1 cellular context compared by ENCODE assay signal in the genomic region with DNA sequence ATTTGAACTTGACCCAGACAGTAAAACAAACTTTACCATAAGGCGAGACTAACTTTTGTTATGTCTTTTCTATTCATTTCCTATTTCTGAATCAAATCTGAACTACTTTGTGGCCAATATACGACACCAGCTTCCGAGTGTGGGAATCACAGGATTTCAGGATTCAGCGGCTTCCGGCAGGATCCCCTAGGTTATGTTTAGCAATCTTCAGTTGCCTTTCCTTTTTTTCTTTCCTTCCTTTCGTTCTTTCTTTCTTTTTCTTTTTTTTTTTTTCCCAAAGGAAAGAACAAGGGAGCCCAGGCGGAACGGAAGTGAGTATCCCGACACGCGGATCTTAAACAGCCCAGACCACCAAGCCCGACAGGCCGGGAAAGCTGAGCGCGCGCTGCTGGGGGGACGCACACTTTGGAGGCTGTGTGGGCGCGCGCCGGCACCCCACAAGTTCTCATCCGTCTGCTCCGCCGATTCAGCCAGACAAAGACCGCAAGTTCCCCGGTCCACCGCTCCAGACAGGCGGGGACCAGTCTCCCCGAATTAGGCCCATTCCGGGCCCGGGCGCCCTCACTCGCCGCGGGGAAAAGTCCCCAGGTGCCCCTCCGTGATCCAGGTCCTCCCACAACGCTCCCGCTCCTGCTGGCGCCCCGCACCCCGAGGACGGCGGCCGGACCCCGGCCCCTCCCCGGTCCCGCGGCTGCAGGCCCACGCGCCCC.
TF ChIP-seq lines count a peak whose summit lies in the region.

No MANE protein-coding gene starts in this region.

TF ChIP-seq in HEK293, 187 proteins besides CTCF, POLR2A, EP300 and RAD21 (continued from another document):
- TF ChIP-seq, protein P1, sequence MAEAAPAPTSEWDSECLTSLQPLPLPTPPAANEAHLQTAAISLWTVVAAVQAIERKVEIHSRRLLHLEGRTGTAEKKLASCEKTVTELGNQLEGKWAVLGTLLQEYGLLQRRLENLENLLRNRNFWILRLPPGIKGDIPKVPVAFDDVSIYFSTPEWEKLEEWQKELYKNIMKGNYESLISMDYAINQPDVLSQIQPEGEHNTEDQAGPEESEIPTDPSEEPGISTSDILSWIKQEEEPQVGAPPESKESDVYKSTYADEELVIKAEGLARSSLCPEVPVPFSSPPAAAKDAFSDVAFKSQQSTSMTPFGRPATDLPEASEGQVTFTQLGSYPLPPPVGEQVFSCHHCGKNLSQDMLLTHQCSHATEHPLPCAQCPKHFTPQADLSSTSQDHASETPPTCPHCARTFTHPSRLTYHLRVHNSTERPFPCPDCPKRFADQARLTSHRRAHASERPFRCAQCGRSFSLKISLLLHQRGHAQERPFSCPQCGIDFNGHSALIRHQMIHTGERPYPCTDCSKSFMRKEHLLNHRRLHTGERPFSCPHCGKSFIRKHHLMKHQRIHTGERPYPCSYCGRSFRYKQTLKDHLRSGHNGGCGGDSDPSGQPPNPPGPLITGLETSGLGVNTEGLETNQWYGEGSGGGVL (tag by site-specific recombination; IDR thresholded peaks at IDR 0.05): 0 out of 2 replicates have a peak, but pooled peaks have one; percentile 22
- TF ChIP-seq KLF10 (tag by site-specific recombination; IDR thresholded peaks at IDR 0.05) (peak; percentile 30; the same call in 1 of the 2 replicates), ZBTB17 (tag by site-specific recombination; IDR thresholded peaks at IDR 0.05) (peak; percentile 77), GLIS1 (tag by site-specific recombination; IDR thresholded peaks at IDR 0.05) (peak; percentile 59), ZEB2 (tag by site-specific recombination; IDR thresholded peaks at IDR 0.05) (0 out of 2 replicates have a peak, but pooled peaks have one; percentile 43), PRDM1 (tag by site-specific recombination; IDR thresholded peaks at IDR 0.05) (peak; percentile 82), MYNN (tag by site-specific recombination; IDR thresholded peaks at IDR 0.05; ENCODE audit: borderline replicate concordance) (no peak), GLI4 (tag by site-specific recombination; IDR thresholded peaks at IDR 0.05) (no peak), ZNF112 (tag by site-specific recombination; IDR thresholded peaks at IDR 0.05) (no peak), ZNF211 (tag by site-specific recombination; IDR thresholded peaks at IDR 0.05; ENCODE audit: low read depth) (no peak), ZNF221 (tag by site-specific recombination; IDR thresholded peaks at IDR 0.05; ENCODE audit: borderline replicate concordance) (no peak), ZNF561 (tag by site-specific recombination; IDR thresholded peaks at IDR 0.05; ENCODE audit: borderline replicate concordance) (no peak), TRIM28 (IDR thresholded peaks at IDR 0.05; ENCODE audit: borderline replicate concordance, low read length) (no peak), ZBTB20 (tag by site-specific recombination; IDR thresholded peaks at IDR 0.05) (peak; percentile 33), ZNF830 (tag by site-specific recombination; IDR thresholded peaks at IDR 0.05; ENCODE audit: low read depth) (no peak), ZNF521 (tag by site-specific recombination; IDR thresholded peaks at IDR 0.05) (no peak), ZNF777 (tag by site-specific recombination; IDR thresholded peaks at IDR 0.05; ENCODE audit: borderline replicate concordance) (no peak), ZNF146 (tag by site-specific recombination; IDR thresholded peaks at IDR 0.05) (no peak), ZNF610 (tag by site-specific recombination; IDR thresholded peaks at IDR 0.05; ENCODE audit: borderline replicate concordance) (no peak), HOXD13 (CRISPR knock-in tag; IDR thresholded peaks at IDR 0.05; ENCODE audit: borderline replicate concordance) (no peak), ZBTB48 (tag by site-specific recombination; IDR thresholded peaks at IDR 0.05) (no peak), KLF9 (tag by site-specific recombination; IDR thresholded peaks at IDR 0.05; ENCODE audit: low read depth) (no peak), ZNF248 (tag by site-specific recombination; IDR thresholded peaks at IDR 0.05) (no peak), EGR2 (tag by site-specific recombination; IDR thresholded peaks at IDR 0.05; ENCODE audit: low read depth) (no peak), ZNF76 (tag by site-specific recombination; IDR thresholded peaks at IDR 0.05; ENCODE audit: borderline replicate concordance, low read depth) (no peak), ZNF132 (tag by site-specific recombination; IDR thresholded peaks at IDR 0.05; ENCODE audit: borderline replicate concordance) (no peak), ZNF350 (tag by site-specific recombination; IDR thresholded peaks at IDR 0.05) (no peak), HOXA7 (CRISPR knock-in tag; IDR thresholded peaks at IDR 0.05; ENCODE audit: borderline replicate concordance) (no peak), ZNF341 (tag by site-specific recombination; IDR thresholded peaks at IDR 0.05; ENCODE audit: low read depth) (no peak), IKZF3 (tag by site-specific recombination; IDR thresholded peaks at IDR 0.05) (0 out of 2 replicates have a peak, but pooled peaks have one; percentile 36), GFI1B (tag by site-specific recombination; IDR thresholded peaks at IDR 0.05) (no peak), FEZF1 (tag by site-specific recombination; IDR thresholded peaks at IDR 0.05) (no peak), KLF8 (tag by site-specific recombination; IDR thresholded peaks at IDR 0.05) (no peak; the same call in 1 of the 2 replicates)
- TF ChIP-seq, protein P2, sequence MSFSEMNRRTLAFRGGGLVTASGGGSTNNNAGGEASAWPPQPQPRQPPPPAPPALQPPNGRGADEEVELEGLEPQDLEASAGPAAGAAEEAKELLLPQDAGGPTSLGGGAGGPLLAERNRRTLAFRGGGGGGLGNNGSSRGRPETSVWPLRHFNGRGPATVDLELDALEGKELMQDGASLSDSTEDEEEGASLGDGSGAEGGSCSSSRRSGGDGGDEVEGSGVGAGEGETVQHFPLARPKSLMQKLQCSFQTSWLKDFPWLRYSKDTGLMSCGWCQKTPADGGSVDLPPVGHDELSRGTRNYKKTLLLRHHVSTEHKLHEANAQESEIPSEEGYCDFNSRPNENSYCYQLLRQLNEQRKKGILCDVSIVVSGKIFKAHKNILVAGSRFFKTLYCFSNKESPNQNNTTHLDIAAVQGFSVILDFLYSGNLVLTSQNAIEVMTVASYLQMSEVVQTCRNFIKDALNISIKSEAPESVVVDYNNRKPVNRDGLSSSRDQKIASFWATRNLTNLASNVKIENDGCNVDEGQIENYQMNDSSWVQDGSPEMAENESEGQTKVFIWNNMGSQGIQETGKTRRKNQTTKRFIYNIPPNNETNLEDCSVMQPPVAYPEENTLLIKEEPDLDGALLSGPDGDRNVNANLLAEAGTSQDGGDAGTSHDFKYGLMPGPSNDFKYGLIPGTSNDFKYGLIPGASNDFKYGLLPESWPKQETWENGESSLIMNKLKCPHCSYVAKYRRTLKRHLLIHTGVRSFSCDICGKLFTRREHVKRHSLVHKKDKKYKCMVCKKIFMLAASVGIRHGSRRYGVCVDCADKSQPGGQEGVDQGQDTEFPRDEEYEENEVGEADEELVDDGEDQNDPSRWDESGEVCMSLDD (tag by site-specific recombination; IDR thresholded peaks at IDR 0.05): peak; percentile 77; the same call in 1 of the 2 replicates
- TF ChIP-seq, protein P3, sequence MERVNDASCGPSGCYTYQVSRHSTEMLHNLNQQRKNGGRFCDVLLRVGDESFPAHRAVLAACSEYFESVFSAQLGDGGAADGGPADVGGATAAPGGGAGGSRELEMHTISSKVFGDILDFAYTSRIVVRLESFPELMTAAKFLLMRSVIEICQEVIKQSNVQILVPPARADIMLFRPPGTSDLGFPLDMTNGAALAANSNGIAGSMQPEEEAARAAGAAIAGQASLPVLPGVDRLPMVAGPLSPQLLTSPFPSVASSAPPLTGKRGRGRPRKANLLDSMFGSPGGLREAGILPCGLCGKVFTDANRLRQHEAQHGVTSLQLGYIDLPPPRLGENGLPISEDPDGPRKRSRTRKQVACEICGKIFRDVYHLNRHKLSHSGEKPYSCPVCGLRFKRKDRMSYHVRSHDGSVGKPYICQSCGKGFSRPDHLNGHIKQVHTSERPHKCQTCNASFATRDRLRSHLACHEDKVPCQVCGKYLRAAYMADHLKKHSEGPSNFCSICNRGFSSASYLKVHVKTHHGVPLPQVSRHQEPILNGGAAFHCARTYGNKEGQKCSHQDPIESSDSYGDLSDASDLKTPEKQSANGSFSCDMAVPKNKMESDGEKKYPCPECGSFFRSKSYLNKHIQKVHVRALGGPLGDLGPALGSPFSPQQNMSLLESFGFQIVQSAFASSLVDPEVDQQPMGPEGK (tag by site-specific recombination; IDR thresholded peaks at IDR 0.05): peak; percentile 61; the same call in 1 of the 2 replicates
- TF ChIP-seq, protein P4, sequence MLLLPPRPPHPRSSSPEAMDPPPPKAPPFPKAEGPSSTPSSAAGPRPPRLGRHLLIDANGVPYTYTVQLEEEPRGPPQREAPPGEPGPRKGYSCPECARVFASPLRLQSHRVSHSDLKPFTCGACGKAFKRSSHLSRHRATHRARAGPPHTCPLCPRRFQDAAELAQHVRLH (tag by site-specific recombination; IDR thresholded peaks at IDR 0.05): no peak
- TF ChIP-seq, protein P5, sequence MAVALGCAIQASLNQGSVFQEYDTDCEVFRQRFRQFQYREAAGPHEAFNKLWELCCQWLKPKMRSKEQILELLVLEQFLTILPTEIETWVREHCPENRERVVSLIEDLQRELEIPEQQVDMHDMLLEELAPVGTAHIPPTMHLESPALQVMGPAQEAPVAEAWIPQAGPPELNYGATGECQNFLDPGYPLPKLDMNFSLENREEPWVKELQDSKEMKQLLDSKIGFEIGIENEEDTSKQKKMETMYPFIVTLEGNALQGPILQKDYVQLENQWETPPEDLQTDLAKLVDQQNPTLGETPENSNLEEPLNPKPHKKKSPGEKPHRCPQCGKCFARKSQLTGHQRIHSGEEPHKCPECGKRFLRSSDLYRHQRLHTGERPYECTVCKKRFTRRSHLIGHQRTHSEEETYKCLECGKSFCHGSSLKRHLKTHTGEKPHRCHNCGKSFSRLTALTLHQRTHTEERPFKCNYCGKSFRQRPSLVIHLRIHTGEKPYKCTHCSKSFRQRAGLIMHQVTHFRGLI (tag by site-specific recombination; IDR thresholded peaks at IDR 0.05): peak; percentile 40; the same call in 1 of the 2 replicates
- TF ChIP-seq, protein P6, sequence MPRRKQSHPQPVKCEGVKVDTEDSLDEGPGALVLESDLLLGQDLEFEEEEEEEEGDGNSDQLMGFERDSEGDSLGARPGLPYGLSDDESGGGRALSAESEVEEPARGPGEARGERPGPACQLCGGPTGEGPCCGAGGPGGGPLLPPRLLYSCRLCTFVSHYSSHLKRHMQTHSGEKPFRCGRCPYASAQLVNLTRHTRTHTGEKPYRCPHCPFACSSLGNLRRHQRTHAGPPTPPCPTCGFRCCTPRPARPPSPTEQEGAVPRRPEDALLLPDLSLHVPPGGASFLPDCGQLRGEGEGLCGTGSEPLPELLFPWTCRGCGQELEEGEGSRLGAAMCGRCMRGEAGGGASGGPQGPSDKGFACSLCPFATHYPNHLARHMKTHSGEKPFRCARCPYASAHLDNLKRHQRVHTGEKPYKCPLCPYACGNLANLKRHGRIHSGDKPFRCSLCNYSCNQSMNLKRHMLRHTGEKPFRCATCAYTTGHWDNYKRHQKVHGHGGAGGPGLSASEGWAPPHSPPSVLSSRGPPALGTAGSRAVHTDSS (tag by site-specific recombination; IDR thresholded peaks at IDR 0.05): no peak
- TF ChIP-seq, protein P7, sequence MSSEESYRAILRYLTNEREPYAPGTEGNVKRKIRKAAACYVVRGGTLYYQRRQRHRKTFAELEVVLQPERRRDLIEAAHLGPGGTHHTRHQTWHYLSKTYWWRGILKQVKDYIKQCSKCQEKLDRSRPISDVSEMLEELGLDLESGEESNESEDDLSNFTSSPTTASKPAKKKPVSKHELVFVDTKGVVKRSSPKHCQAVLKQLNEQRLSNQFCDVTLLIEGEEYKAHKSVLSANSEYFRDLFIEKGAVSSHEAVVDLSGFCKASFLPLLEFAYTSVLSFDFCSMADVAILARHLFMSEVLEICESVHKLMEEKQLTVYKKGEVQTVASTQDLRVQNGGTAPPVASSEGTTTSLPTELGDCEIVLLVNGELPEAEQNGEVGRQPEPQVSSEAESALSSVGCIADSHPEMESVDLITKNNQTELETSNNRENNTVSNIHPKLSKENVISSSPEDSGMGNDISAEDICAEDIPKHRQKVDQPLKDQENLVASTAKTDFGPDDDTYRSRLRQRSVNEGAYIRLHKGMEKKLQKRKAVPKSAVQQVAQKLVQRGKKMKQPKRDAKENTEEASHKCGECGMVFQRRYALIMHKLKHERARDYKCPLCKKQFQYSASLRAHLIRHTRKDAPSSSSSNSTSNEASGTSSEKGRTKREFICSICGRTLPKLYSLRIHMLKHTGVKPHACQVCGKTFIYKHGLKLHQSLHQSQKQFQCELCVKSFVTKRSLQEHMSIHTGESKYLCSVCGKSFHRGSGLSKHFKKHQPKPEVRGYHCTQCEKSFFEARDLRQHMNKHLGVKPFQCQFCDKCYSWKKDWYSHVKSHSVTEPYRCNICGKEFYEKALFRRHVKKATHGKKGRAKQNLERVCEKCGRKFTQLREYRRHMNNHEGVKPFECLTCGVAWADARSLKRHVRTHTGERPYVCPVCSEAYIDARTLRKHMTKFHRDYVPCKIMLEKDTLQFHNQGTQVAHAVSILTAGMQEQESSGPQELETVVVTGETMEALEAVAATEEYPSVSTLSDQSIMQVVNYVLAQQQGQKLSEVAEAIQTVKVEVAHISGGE (tag by site-specific recombination; conservative IDR thresholded peaks at IDR 0.05; ENCODE audit: low read depth): peak; percentile 49
TF ChIP-seq in HEK293: peak in this region for 19.
